19 cellular contexts compared by ENCODE assay signal in the genomic region with DNA sequence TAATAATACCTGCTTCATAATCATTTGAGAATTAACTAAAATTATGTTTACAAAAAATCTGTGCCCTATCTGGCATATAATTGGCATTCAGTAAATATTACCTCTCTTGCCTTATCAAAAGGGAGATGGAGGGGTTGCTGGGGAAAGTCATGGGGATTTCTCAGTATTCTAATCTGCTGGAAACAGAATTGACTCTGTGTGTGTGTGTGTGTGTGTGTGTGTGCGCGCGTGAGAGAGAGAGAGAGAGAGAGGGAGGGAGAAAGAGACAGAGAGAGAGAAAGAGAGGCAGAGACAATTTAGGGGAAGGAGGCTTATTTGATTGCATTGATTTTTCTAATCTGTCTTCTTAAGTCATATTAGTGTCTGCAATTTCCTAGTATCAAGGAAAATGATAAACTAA. TPM values are rescaled to one million over a fixed set of nuclear protein-coding genes. Genes with fewer than 3 reads are reported as not detected.
DNase-seq lines count a peak whose midpoint lies in the region; ATAC-seq, FAIRE-seq and TF ChIP-seq lines count a peak whose summit lies in the region.
"Had no signal": no experiment of that assay in that cellular context is flagged by ENCODE, and none has a peak within 500 bp of the region (broad histone marks: within the 10 kb centered on the region; RNA-seq: fewer than 3 reads in every experiment).

No MANE protein-coding gene starts in this region.

- no peak overlapping the region for H3K9ac ChIP-seq in K562 (ENCODE audit: insufficient read depth in 1 of 2, low read depth in 2 of 2, low read length in 2 of 2)
- H3K9ac ChIP-seq in mesenchymal stem cell (ENCODE audit: low read length) = peak overlapping the region; percentile 2
- H3K9ac ChIP-seq: BLaER1 had no signal

- no peak overlapping the region for H4K8ac ChIP-seq in mesenchymal stem cell (ENCODE audit: low read length)

- no peak overlapping the region for H3K4ac ChIP-seq in mesenchymal stem cell (ENCODE audit: low read depth in 1 of 2, low read length in 2 of 2)

- no peak overlapping the region for H2BK12ac ChIP-seq in mesenchymal stem cell (ENCODE audit: low read length in 2 of 2)

- no peak overlapping the region for H2BK5ac ChIP-seq in mesenchymal stem cell (ENCODE audit: low read depth, low read length, poor library complexity, severe bottlenecking)

- no peak overlapping the region for H3K14ac ChIP-seq in mesenchymal stem cell (ENCODE audit: low read length in 2 of 2)

- H3K36me3 ChIP-seq in K562 (ENCODE audit: control insufficient read depth, insufficient read depth, low read length) (no peaks in the 10 kb centered on the region), mesenchymal stem cell (ENCODE audit: control insufficient read depth in 1 of 2, insufficient read depth in 2 of 2, low read depth in 1 of 2, low read length in 2 of 2) (no peaks in the 10 kb centered on the region), transverse colon (no peaks in the 10 kb centered on the region)
- H3K36me3 ChIP-seq: BLaER1 had no signal

- no peak overlapping the region for H3K4me2 ChIP-seq in K562 (ENCODE audit: insufficient read depth, low read length)
- H3K4me2 ChIP-seq in mesenchymal stem cell (ENCODE audit: low read length, poor library complexity, severe bottlenecking) = no peak overlapping the region
- H3K4me2 ChIP-seq: BLaER1, GM23338 had no signal

- H3K79me2 ChIP-seq in K562 (ENCODE audit: control insufficient read depth, insufficient read depth, low read length) = no peaks in the 10 kb centered on the region

- DNase-seq in NCI-H82 (lab: John Stamatoyannopoulos, UW) (peak; percentile 42), NCI-H82 treated with DMSO at 0.1 percent for 48 hours (lab: John Stamatoyannopoulos, UW; ENCODE audit: unreplicated experiment) (no peak), K562 (ENCODE audit: extremely low read depth in 1 of 4, low spot score in 3 of 4) (peak in 2 of 4 experiments; percentile 33 to 51), mesenchymal stem cell (no peak), transverse colon (no peak), left ventricle myocardium superior (no peak), SKM-1 treated with dmso at 0.1 percent for 144 hours (lab: John Stamatoyannopoulos, UW; ENCODE audit: unreplicated experiment) (no peak)
- no peak for DNase-seq in activated CD8-positive, alpha-beta memory T cell treated with anti-CD3 and anti-CD28 coated beads for 24 hours
- DNase-seq: CD8-positive, alpha-beta memory T cell; DMS79; KG1; NCI-H1417 treated with DMSO at 0.1 percent for 48 hours; NCI-H1930; NCI-H774 had no signal

- no peak overlapping the region for H2BK120ac ChIP-seq in mesenchymal stem cell (ENCODE audit: low read depth, low read length)

- POLR2A ChIA-PET in K562 (lab: Yijun Ruan, JAX) = no interaction called here

- H2AFZ ChIP-seq in K562 (ENCODE audit: low read depth, low read length) = no peak overlapping the region
- H2AFZ ChIP-seq in mesenchymal stem cell (ENCODE audit: low read depth, low read length) = no peak overlapping the region

- no peak overlapping the region for H3K23ac ChIP-seq in mesenchymal stem cell (ENCODE audit: low read length in 2 of 2)

- H3K4me3 ChIP-seq in K562 (no peak overlapping the region), mesenchymal stem cell (ENCODE audit: insufficient read depth in 1 of 2, low read depth in 1 of 2, low read length in 2 of 2) (no peak overlapping the region), transverse colon (no peak overlapping the region)
- H3K4me3 ChIP-seq: BLaER1, GM23338 had no signal

- no peaks in the 10 kb centered on the region for H4K20me1 ChIP-seq in K562 (replicated peaks; ENCODE audit: control insufficient read depth, insufficient read depth, low read length)
- H4K20me1 ChIP-seq: BLaER1 had no signal

- no peak overlapping the region for H2AK5ac ChIP-seq in mesenchymal stem cell (ENCODE audit: low read length, severe bottlenecking)

- 0 out of 3 replicates have a peak, but pooled peaks have one; percentile 25 for ATAC-seq in K562
- no peak for ATAC-seq in left ventricle myocardium superior
- ATAC-seq: GM23338, HCT116, Panc1 had no signal

- BruUV-seq in K562 (replicated peaks; lab: Mats Ljungman, UMichigan) = no TSS peak

- WGBS in K562 (ENCODE audit: insufficient coverage, low coverage, missing lambda C conversion rate) = 28% methylated on average over 3 of the region's 3 CpGs
- 97% methylated on average over 3 of the region's 3 CpGs for WGBS in mesenchymal stem cell
- WGBS in transverse colon (ENCODE audit: low coverage in 1 of 2), 2 donors = 52 to 75% methylated on average over 3 of the region's 3 CpGs

- H3K27ac ChIP-seq in K562 (ENCODE audit: extremely low read depth, low read depth, low read length) (no peak overlapping the region), mesenchymal stem cell (ENCODE audit: low read length, poor library complexity, severe bottlenecking) (no peak overlapping the region), transverse colon (peak overlapping the region in 3 of 4 donors; percentile 26 to 54 (median 34))
- H3K27ac ChIP-seq: 22Rv1, BLaER1 had no signal

- CTCF ChIA-PET in K562 (lab: Yijun Ruan, JAX; ENCODE audit: low intra/inter-chr PET ratio) = no interaction called here

- peak; percentile 40 for FAIRE-seq in K562 (lab: Jason Lieb, UNC)

- no peak for TF ChIP-seq POLR2A in K562 (conservative IDR thresholded peaks at IDR 0.05)
- TF ChIP-seq POLR2A in transverse colon (IDR thresholded peaks at IDR 0.05) = no peak

- H3K79me1 ChIP-seq in mesenchymal stem cell (replicated peaks; ENCODE audit: low read length, poor library complexity, severe bottlenecking) = no peaks in the 10 kb centered on the region

- H3K27me3 ChIP-seq in K562 (ENCODE audit: control insufficient read depth in 2 of 2, insufficient read depth in 2 of 2, low read length in 2 of 2) (no peaks in the 10 kb centered on the region), mesenchymal stem cell (ENCODE audit: control insufficient read depth in 1 of 2, insufficient read depth in 1 of 2, low read length in 2 of 2) (no peaks in the 10 kb centered on the region), transverse colon (no peaks in the 10 kb centered on the region)
- H3K27me3 ChIP-seq: BLaER1 had no signal

- no peak for TF ChIP-seq CTCF in K562 (IDR thresholded peaks at IDR 0.05 in 2 of 3, conservative IDR thresholded peaks at IDR 0.05 in 1 of 3; ENCODE audit: insufficient read depth in 2 of 3, low read depth in 1 of 3, low read length in 3 of 3)
- no peak for TF ChIP-seq CTCF in transverse colon (IDR thresholded peaks at IDR 0.05)

- TF ChIP-seq RAD21 in K562 (CRISPR knock-in tag; conservative IDR thresholded peaks at IDR 0.05 in 1 of 2, IDR thresholded peaks at IDR 0.05 in 1 of 2) = no peak

- in situ Hi-C loops in K562 (cut with MboI) = no loop called here
- in situ Hi-C loops in transverse colon (cut with MboI; ENCODE audit: low pct_ligation_motif_present in 1 of 4, low pct_unique_long_range_greater_than_20kb in 1 of 4, low sequenced_read_pairs in 3 of 4) = loop anchor here in 1 of 4 donors (25.0 kb wide), 1 partner anchor 187 kb away; a partner anchor contains a TSS

- H4K91ac ChIP-seq in mesenchymal stem cell (ENCODE audit: low read length) = no peak overlapping the region

- no peak overlapping the region for H2BK15ac ChIP-seq in mesenchymal stem cell (ENCODE audit: low read depth, poor library complexity, severe bottlenecking)

- H3K18ac ChIP-seq in mesenchymal stem cell (ENCODE audit: low read depth in 1 of 2, low read length in 2 of 2) = no peak overlapping the region

- peaks cover 0 to 8% of the 10 kb centered on the region in 2 experiments; a peak in 3 of 5 replicates for H3K4me1 ChIP-seq in K562 (replicated peaks in 1 of 2; ENCODE audit: control insufficient read depth in 2 of 2, insufficient read depth in 2 of 2, low read length in 2 of 2)
- H3K4me1 ChIP-seq in mesenchymal stem cell (ENCODE audit: control insufficient read depth, insufficient read depth, low read depth, low read length) = peaks cover 14% of the 10 kb centered on the region
- H3K4me1 ChIP-seq in transverse colon = peaks cover 0 to 22% (median 3%) of the 10 kb centered on the region in 4 donors
- H3K4me1 ChIP-seq: BLaER1 had no signal

- H3K9me3 ChIP-seq in K562 (replicated peaks; ENCODE audit: control insufficient read depth, insufficient read depth, low read depth, low read length) = no peaks in the 10 kb centered on the region
- no peaks in the 10 kb centered on the region for H3K9me3 ChIP-seq in mesenchymal stem cell (ENCODE audit: control insufficient read depth, low read length)
- no peaks in the 10 kb centered on the region for H3K9me3 ChIP-seq in transverse colon
- H3K9me3 ChIP-seq: BLaER1 had no signal

- intact Hi-C loops in K562 (cut with micrococcal nuclease) = no loop called here
- intact Hi-C loops in transverse colon (cut with DNase I; ENCODE audit: low total_unique reads) = no loop called here
- intact Hi-C loops in left ventricle myocardium superior (cut with micrococcal nuclease) = no loop called here

- no peaks in the 10 kb centered on the region for H3K9me1 ChIP-seq in K562 (ENCODE audit: control insufficient read depth, insufficient read depth, low read length)

- TF ChIP-seq EP300 in K562 (IDR thresholded peaks at IDR 0.05; ENCODE audit: low read length) = no peak; the same call in 1 of the 2 replicates
- TF ChIP-seq EP300 in transverse colon (IDR thresholded peaks at IDR 0.05; ENCODE audit: low read depth) = no peak

TF ChIP-seq in K562, 482 proteins besides CTCF, POLR2A, EP300 and RAD21 (continues in another document):
- TF ChIP-seq KDM1A (IDR thresholded peaks at IDR 0.05) (peak; percentile 87 to 90), SAFB2 (IDR thresholded peaks at IDR 0.05; ENCODE audit: borderline replicate concordance, low read depth, low read length, severe bottlenecking) (no peak)

RNA-seq across cellular contexts. Expression of a gene that starts 20.3 kb away (rescaled TPM):
- 0.23 and 0.95 TPM in 2 replicates for total RNA-seq in K562 (2011; cell fraction: chromatin; rRNA removed; ENCODE audit: low replicate concordance)
- 0.17 and 0.79 TPM in 2 replicates for total RNA-seq in K562 (2011; cell fraction: nucleolus; rRNA removed)
- 0.44 and 0.92 TPM in 2 replicates for total RNA-seq in K562 (2011; cell fraction: nucleoplasm; rRNA removed)
- total RNA-seq in K562 (2014; rRNA removed) = 0.08 and 0.50 TPM in 2 replicates
- total RNA-seq in K562 (2014; rRNA removed; fragmentation: Illumina TruSeq; extraction: Trizol) = 0.45 and 0.47 TPM in 2 replicates
- total RNA-seq in K562 (2015; rRNA removed; fragmentation: Illumina TruSeq; extraction: Trizol) = 0.26 and 0.62 TPM in 2 replicates
- total RNA-seq in K562 (2021) = 0.16 and 0.25 TPM in 2 replicates
- polyA plus RNA-seq in K562 (2011; rRNA removed) = 0.31 and 0.45 TPM in 2 replicates
- polyA plus RNA-seq in K562 (2011; cell fraction: cytosol; rRNA removed) = 0.12 and 0.21 TPM in 2 replicates
- polyA plus RNA-seq in K562 (2011; cell fraction: nucleus; rRNA removed) = 0.28 and 0.63 TPM in 2 replicates
- 0.08 and 0.39 TPM in 2 replicates for polyA plus RNA-seq in K562 (2012)
- 0.22 and 0.31 TPM in 2 replicates for polyA plus RNA-seq in K562 (2014; fragmentation: Illumina TruSeq; extraction: Trizol)
- under 1 TPM; 0.35 to 0.39 TPM for polyA plus RNA-seq in K562 (2014; fragmentation: Nextera tagmentation; extraction: Ambion mirVana)
- polyA plus RNA-seq in K562 (2014; rRNA removed) = 0.13 and 0.21 TPM in 2 replicates
- 0.42 and 0.60 TPM in 2 replicates for polyA minus RNA-seq in K562 (2011; rRNA and poly(A)+ RNA removed)
- not detected in 2 replicates for polyA minus RNA-seq in K562 (2011; cell fraction: cytosol; rRNA and poly(A)+ RNA removed)
- 0.27 and 0.44 TPM in 2 replicates for polyA minus RNA-seq in K562 (2011; cell fraction: nucleus; rRNA and poly(A)+ RNA removed)
- polyA plus RNA-seq in mesenchymal stem cell (2013, experiment 1 of 2) = 0.93 TPM
- polyA plus RNA-seq in mesenchymal stem cell (2013, experiment 2 of 2) = 0.85 TPM
- not detected for total RNA-seq in transverse colon
- total RNA-seq in left ventricle myocardium superior = not detected
- polyA plus RNA-seq: CD8-positive, alpha-beta memory T cell; GM23338 had no signal

Comparison
In these comparisons a context has a peak if more than half of its experiments do, and no peak if none do; other contexts are left out.
1. H3K27ac ChIP-seq: peak in transverse colon (3 of 4); none in K562 (single experiment) and mesenchymal stem cell (single experiment).